In genomic region chr14:28467611-28468010, GRCh38 we compare ENCODE assay signal across 20 cellular contexts.
"Had no signal": no experiment of that assay in that cellular context is flagged by ENCODE, and none has a peak within 500 bp of the region (broad histone marks: within the 10 kb centered on the region; RNA-seq: fewer than 3 reads in every experiment).

No MANE protein-coding gene starts in this region.

- H3K27ac Mint-ChIP-seq: activated naive CD8-positive, alpha-beta T cell treated with anti-CD3 and anti-CD28 coated beads for 36 hours; activated T-cell treated with anti-CD3 and anti-CD28 coated beads, Interleukin-2, amount 50 U/mL, for 24 hours; activated T-helper 17 cell treated with anti-CD3 and anti-CD28 coated beads, Interleukin-2, amount 50 U/mL, for 72 hours; mesothelial cell of epicardium; nephron; stimulated activated naive CD8-positive, alpha-beta T cell treated with anti-CD3 and anti-CD28 coated beads, Interleukin-15, Interleukin-2, amounts not matched to agents 100 ng/mL and 50 ng/mL, for 24 hours had no signal

- H3K4me3 Mint-ChIP-seq: activated naive CD8-positive, alpha-beta T cell treated with anti-CD3 and anti-CD28 coated beads for 36 hours; activated T-cell treated with anti-CD3 and anti-CD28 coated beads, Interleukin-2, amount 50 U/mL, for 24 hours; activated T-helper 17 cell treated with anti-CD3 and anti-CD28 coated beads, Interleukin-2, amount 50 U/mL, for 72 hours; mesothelial cell of epicardium; nephron; stimulated activated naive CD8-positive, alpha-beta T cell treated with anti-CD3 and anti-CD28 coated beads, Interleukin-15, Interleukin-2, amounts not matched to agents 100 ng/mL and 50 ng/mL, for 24 hours had no signal

- H3K36me3 Mint-ChIP-seq: activated naive CD8-positive, alpha-beta T cell treated with anti-CD3 and anti-CD28 coated beads for 36 hours; mesothelial cell of epicardium had no signal

- H3K4me1 Mint-ChIP-seq: activated naive CD8-positive, alpha-beta T cell treated with anti-CD3 and anti-CD28 coated beads for 36 hours; activated T-helper 17 cell treated with anti-CD3 and anti-CD28 coated beads, Interleukin-2, amount 50 U/mL, for 72 hours; mesothelial cell of epicardium had no signal

- DNase-seq: activated CD4-positive, alpha-beta T cell treated with anti-CD3 and anti-CD28 coated beads for 1 hour; activated CD8-positive, alpha-beta memory T cell treated with anti-CD3 and anti-CD28 coated beads for 24 hours; activated CD8-positive, alpha-beta memory T cell treated with anti-CD3 and anti-CD28 coated beads, Interleukin-2, amount 50 U/mL, for 4 hours; activated naive CD4-positive, alpha-beta T cell; activated naive CD8-positive, alpha-beta T cell treated with anti-CD3 and anti-CD28 coated beads for 36 hours; activated T-cell treated with anti-CD3 and anti-CD28 coated beads, Interleukin-2, amount 50 U/mL, for 24 hours; cerebellar nuclear complex; head of caudate nucleus; hypothalamus; left ventricle myocardium superior; ovary; psoas muscle; stimulated activated CD4-positive, alpha-beta T cell treated with anti-CD3 and anti-CD28 coated beads, Interleukin-1b, Interleukin-23, amount 100 ng/mL, for 48 hours; substantia nigra; thyroid gland; upper lobe of right lung had no signal

- H3K27me3 Mint-ChIP-seq: activated naive CD8-positive, alpha-beta T cell treated with anti-CD3 and anti-CD28 coated beads for 36 hours; activated T-cell treated with anti-CD3 and anti-CD28 coated beads, Interleukin-2, amount 50 U/mL, for 24 hours; activated T-helper 17 cell treated with anti-CD3 and anti-CD28 coated beads, Interleukin-2, amount 50 U/mL, for 72 hours; stimulated activated naive CD8-positive, alpha-beta T cell treated with anti-CD3 and anti-CD28 coated beads, Interleukin-15, Interleukin-2, amounts not matched to agents 100 ng/mL and 50 ng/mL, for 24 hours had no signal
